11 cellular contexts compared by ENCODE assay signal in genomic region chr3:127748754-127749327, GRCh38.
DNase-seq lines count a peak whose midpoint lies in the region; ATAC-seq and TF ChIP-seq lines count a peak whose summit lies in the region.
"Had no signal": no experiment of that assay in that cellular context is flagged by ENCODE, and none has a peak within 500 bp of the region (broad histone marks: within the 10 kb centered on the region; RNA-seq: fewer than 3 reads in every experiment).

No MANE protein-coding gene starts in this region.

- H3K27me3 ChIP-seq in mammary epithelial cell (ENCODE audit: insufficient read depth, low read length) (no peaks in the 10 kb centered on the region), layer of hippocampus (ENCODE audit: control insufficient read depth, insufficient read depth, low read length) (no peaks in the 10 kb centered on the region), stomach (no peaks in the 10 kb centered on the region)
- H3K27me3 ChIP-seq: neutrophil had no signal

- H3K4me3 ChIP-seq in HEK293 (ENCODE audit: low read depth, low read length) (no peak overlapping the region), mammary epithelial cell (replicated peaks in 1 of 3; ENCODE audit: insufficient read depth in 1 of 3, low read depth in 2 of 3, low read length in 3 of 3) (no peak overlapping the region), stomach (no peak overlapping the region)

- no peak overlapping the region for H2AFZ ChIP-seq in mammary epithelial cell (ENCODE audit: low read depth, low read length)

- TF ChIP-seq EP300 in stomach (IDR thresholded peaks at IDR 0.05), result no peak

- no TSS peak for BruUV-seq in mammary epithelial cell (replicated peaks; lab: Mats Ljungman, UMichigan)

- ATAC-seq in GM21528 (IDR thresholded peaks at IDR 0.05; ENCODE audit: low FRiP score, unreplicated experiment), result no peak

- H4K20me1 ChIP-seq in mammary epithelial cell (ENCODE audit: insufficient read depth, low read length), result no peaks in the 10 kb centered on the region

- H3K4me1 ChIP-seq in HEK293 (ENCODE audit: control insufficient read depth, insufficient read depth, low read length) (0 out of 2 replicates have a peak, but pooled peaks cover 2% of the 10 kb centered on the region), mammary epithelial cell (ENCODE audit: insufficient read depth, low read length) (peaks cover 47% of the 10 kb centered on the region), stomach (peaks cover 32 to 75% (median 49%) of the 10 kb centered on the region in 4 donors)

- no peak for DNase-seq in mammary epithelial cell
- DNase-seq in stomach, result no peak
- no peak for DNase-seq in OCI-M2 (lab: John Stamatoyannopoulos, UW; ENCODE audit: unreplicated experiment)
- no peak for DNase-seq in SKM-1 (lab: John Stamatoyannopoulos, UW; ENCODE audit: unreplicated experiment)
- no peak for DNase-seq in NK-92 (lab: John Stamatoyannopoulos, UW; ENCODE audit: unreplicated experiment)
- DNase-seq: activated CD8-positive, alpha-beta memory T cell treated with anti-CD3 and anti-CD28 coated beads, Interleukin-2, amount 50 U/mL, for 48 hours; Caco-2 had no signal

- TF ChIP-seq CTCF in HEK293 (tag by site-specific recombination; IDR thresholded peaks at IDR 0.05), result no peak
- no peak for TF ChIP-seq CTCF in mammary epithelial cell (conservative IDR thresholded peaks at IDR 0.05 in 1 of 2, IDR thresholded peaks at IDR 0.05 in 1 of 2; ENCODE audit: extremely low read depth in 1 of 2, insufficient read depth in 1 of 2, low read depth in 1 of 2, low read length in 2 of 2)
- no peak for TF ChIP-seq CTCF in stomach (IDR thresholded peaks at IDR 0.05)

- H3K9ac ChIP-seq in mammary epithelial cell (ENCODE audit: insufficient read depth, low read length), result no peak overlapping the region

- H3K9me3 ChIP-seq in HEK293 (ENCODE audit: control insufficient read depth, insufficient read depth, low read depth, low read length) (no peaks in the 10 kb centered on the region), mammary epithelial cell (replicated peaks; ENCODE audit: insufficient read depth, low read length) (no peaks in the 10 kb centered on the region), stomach (no peaks in the 10 kb centered on the region)
- H3K9me3 ChIP-seq: Caco-2, neutrophil had no signal

- TF ChIP-seq POLR2A in stomach (IDR thresholded peaks at IDR 0.05), result no peak

- CTCF ChIA-PET in HEK293 (lab: Yijun Ruan, JAX), result no interaction called here
- CTCF ChIA-PET in mammary epithelial cell (lab: Charles Lee; ENCODE audit: low non-redundant PET), result no interaction called here

- dilution Hi-C loops in mammary epithelial cell (cut with HindIII; ENCODE audit: low sequenced_read_pairs), result no loop called here

- no peak overlapping the region for H3K4me2 ChIP-seq in mammary epithelial cell (ENCODE audit: insufficient read depth, low read depth, low read length)

- WGBS in mammary epithelial cell (ENCODE audit: low coverage, missing lambda C conversion rate), result 95% methylated on average over 6 of the region's 9 CpGs
- WGBS in stomach, 5 donors, result 73 to 83% (median 77%) methylated on average over 9 of the region's 9 CpGs

- H3K27ac ChIP-seq in HEK293 (ENCODE audit: extremely low read depth, low read depth, low read length), result no peak overlapping the region
- peak overlapping the region; percentile 26 for H3K27ac ChIP-seq in mammary epithelial cell (ENCODE audit: insufficient read depth, low read depth, low read length)
- H3K27ac ChIP-seq in layer of hippocampus (ENCODE audit: low read depth, low read length), result peak overlapping the region; percentile 23
- H3K27ac ChIP-seq in stomach, result peak overlapping the region; percentile 70 to 82 (median 78)
- H3K27ac ChIP-seq: neutrophil had no signal

- POLR2A ChIA-PET in HEK293 (lab: Yijun Ruan, JAX), result no interaction called here

- intact Hi-C loops in mammary epithelial cell (cut with micrococcal nuclease) (no loop called here), stomach (cut with DNase I; ENCODE audit: low total_unique reads) (no loop called here)

- H3K79me2 ChIP-seq in mammary epithelial cell (ENCODE audit: insufficient read depth, low read length), result no peaks in the 10 kb centered on the region

- H3K36me3 ChIP-seq in HEK293 (ENCODE audit: control insufficient read depth in 2 of 2, insufficient read depth in 1 of 2, low read length in 2 of 2), result no peaks in the 10 kb centered on the region
- no peaks in the 10 kb centered on the region for H3K36me3 ChIP-seq in mammary epithelial cell (ENCODE audit: insufficient read depth, low read length)
- no peaks in the 10 kb centered on the region for H3K36me3 ChIP-seq in stomach

- in situ Hi-C loops in mammary epithelial cell (cut with MboI; ENCODE audit: low sequenced_read_pairs in 2 of 2), result no loop called here

TF ChIP-seq in HEK293, 187 proteins besides CTCF, POLR2A, EP300 and RAD21:
- no peak for TF ChIP-seq ZBTB8A (tag by site-specific recombination; IDR thresholded peaks at IDR 0.05)
- TF ChIP-seq ZFP3 (tag by site-specific recombination; IDR thresholded peaks at IDR 0.05; ENCODE audit: low read depth), result peak; percentile 56
